Comparison of ENCODE assay signal across 8 cellular contexts in genomic region chr10:43202224-43202656, GRCh38.
DNase-seq lines count a peak whose midpoint lies in the region; ATAC-seq and TF ChIP-seq lines count a peak whose summit lies in the region.

No MANE protein-coding gene starts in this region.

- H2BK15ac ChIP-seq in mesenchymal stem cell (ENCODE audit: low read depth, poor library complexity, severe bottlenecking): no peak overlapping the region

- peak overlapping the region; percentile 22 for H3K9ac ChIP-seq in mesenchymal stem cell (ENCODE audit: low read length)

- peak; percentile 23 for TF ChIP-seq CTCF in coronary artery (IDR thresholded peaks at IDR 0.05)

- peaks cover 11% of the 10 kb centered on the region for H3K4me1 Mint-ChIP-seq in T-helper 17 cell

- H3K4me1 ChIP-seq in mesenchymal stem cell (ENCODE audit: control insufficient read depth, insufficient read depth, low read depth, low read length): peaks cover 24% of the 10 kb centered on the region

- peak overlapping the region; percentile 51 for H3K27ac Mint-ChIP-seq in T-helper 17 cell

- no peaks in the 10 kb centered on the region for H3K79me1 ChIP-seq in mesenchymal stem cell (replicated peaks; ENCODE audit: low read length, poor library complexity, severe bottlenecking)

- H3K4me3 ChIP-seq in coronary artery: peak overlapping the region; percentile 73
- peak overlapping the region; percentile 55 to 78 for H3K4me3 ChIP-seq in mesenchymal stem cell (ENCODE audit: insufficient read depth in 1 of 2, low read depth in 1 of 2, low read length in 2 of 2)

- H3K36me3 ChIP-seq in mesenchymal stem cell (ENCODE audit: control insufficient read depth in 1 of 2, insufficient read depth in 2 of 2, low read depth in 1 of 2, low read length in 2 of 2): peaks cover 0 to 9% of the 10 kb centered on the region in 2 experiments

- peak overlapping the region in 1 of 2 experiments; percentile 22 for H3K18ac ChIP-seq in mesenchymal stem cell (ENCODE audit: low read depth in 1 of 2, low read length in 2 of 2)

- H2BK12ac ChIP-seq in mesenchymal stem cell (ENCODE audit: low read length in 2 of 2): no peak overlapping the region

- H3K4me2 ChIP-seq in mesenchymal stem cell (ENCODE audit: low read length, poor library complexity, severe bottlenecking): peak overlapping the region; percentile 85

- peak overlapping the region; percentile 51 for H2AFZ ChIP-seq in mesenchymal stem cell (ENCODE audit: low read depth, low read length)

- H3K4me3 Mint-ChIP-seq in T-helper 17 cell: peak overlapping the region; percentile 90

- H2AK5ac ChIP-seq in mesenchymal stem cell (ENCODE audit: low read length, severe bottlenecking): no peak overlapping the region

- 4% methylated on average over 23 of the region's 29 CpGs for WGBS in mesenchymal stem cell

- H2BK5ac ChIP-seq in mesenchymal stem cell (ENCODE audit: low read depth, low read length, poor library complexity, severe bottlenecking): no peak overlapping the region

- no peaks in the 10 kb centered on the region for H3K9me3 ChIP-seq in T-helper 17 cell (ENCODE audit: control insufficient read depth, low read length, poor library complexity, severe bottlenecking)
- H3K9me3 ChIP-seq in mesenchymal stem cell (ENCODE audit: control insufficient read depth, low read length): no peaks in the 10 kb centered on the region

- no peak overlapping the region for H3K27ac ChIP-seq in coronary artery
- H3K27ac ChIP-seq in mesenchymal stem cell (ENCODE audit: low read length, poor library complexity, severe bottlenecking): no peak overlapping the region

- H3K14ac ChIP-seq in mesenchymal stem cell (ENCODE audit: low read length in 2 of 2): no peak overlapping the region

- H3K36me3 Mint-ChIP-seq in T-helper 17 cell (ENCODE audit: low read depth): no peaks in the 10 kb centered on the region

- H4K8ac ChIP-seq in mesenchymal stem cell (ENCODE audit: low read length): peak overlapping the region; percentile 38

- no peak overlapping the region for H4K91ac ChIP-seq in mesenchymal stem cell (ENCODE audit: low read length)

- ATAC-seq in HG03097 (IDR thresholded peaks at IDR 0.05; ENCODE audit: low FRiP score, unreplicated experiment) (peak; percentile 50), T-helper 17 cell (peak; percentile 68)

- H3K27me3 Mint-ChIP-seq in T-helper 17 cell: no peaks in the 10 kb centered on the region

- H3K27me3 ChIP-seq in mesenchymal stem cell (ENCODE audit: control insufficient read depth in 1 of 2, insufficient read depth in 1 of 2, low read length in 2 of 2): no peaks in the 10 kb centered on the region

- H3K4ac ChIP-seq in mesenchymal stem cell (ENCODE audit: low read depth in 1 of 2, low read length in 2 of 2): no peak overlapping the region

- DNase-seq in NCI-H82 (lab: John Stamatoyannopoulos, UW): peak; percentile 53
- DNase-seq in NCI-H82 treated with DMSO at 0.1 percent for 48 hours (lab: John Stamatoyannopoulos, UW; ENCODE audit: unreplicated experiment): no peak
- DNase-seq in T-helper 17 cell: peak; percentile 24 to 41 (median 32)
- peak; percentile 70 for DNase-seq in coronary artery (ENCODE audit: low spot score)
- peak; percentile 23 for DNase-seq in mesenchymal stem cell
- peak; percentile 45 to 58 for DNase-seq in stimulated activated CD8-positive, alpha-beta memory T cell treated with anti-CD3 and anti-CD28 coated beads, Interleukin-2, amount 100 ng/mL, for 48 hours (ENCODE audit: low read depth in 2 of 2)
- DNase-seq in NCI-H2196 (lab: John Stamatoyannopoulos, UW; ENCODE audit: unreplicated experiment): no peak

- H3K23ac ChIP-seq in mesenchymal stem cell (ENCODE audit: low read length in 2 of 2): no peak overlapping the region

- H2BK120ac ChIP-seq in mesenchymal stem cell (ENCODE audit: low read depth, low read length): no peak overlapping the region

Comparison
In these comparisons a context has a peak if more than half of its experiments do, and no peak if none do; other contexts are left out.
1. DNase-seq: peak in NCI-H82 (single experiment), T-helper 17 cell (3 of 3), coronary artery (single experiment), mesenchymal stem cell (single experiment) and stimulated activated CD8-positive, alpha-beta memory T cell treated with anti-CD3 and anti-CD28 coated beads, Interleukin-2, amount 100 ng/mL, for 48 hours (2 of 2); none in NCI-H82 treated with DMSO at 0.1 percent for 48 hours (single experiment) and NCI-H2196 (single experiment).